Comparison of ENCODE assay signal across 8 cellular contexts in the genomic region with DNA sequence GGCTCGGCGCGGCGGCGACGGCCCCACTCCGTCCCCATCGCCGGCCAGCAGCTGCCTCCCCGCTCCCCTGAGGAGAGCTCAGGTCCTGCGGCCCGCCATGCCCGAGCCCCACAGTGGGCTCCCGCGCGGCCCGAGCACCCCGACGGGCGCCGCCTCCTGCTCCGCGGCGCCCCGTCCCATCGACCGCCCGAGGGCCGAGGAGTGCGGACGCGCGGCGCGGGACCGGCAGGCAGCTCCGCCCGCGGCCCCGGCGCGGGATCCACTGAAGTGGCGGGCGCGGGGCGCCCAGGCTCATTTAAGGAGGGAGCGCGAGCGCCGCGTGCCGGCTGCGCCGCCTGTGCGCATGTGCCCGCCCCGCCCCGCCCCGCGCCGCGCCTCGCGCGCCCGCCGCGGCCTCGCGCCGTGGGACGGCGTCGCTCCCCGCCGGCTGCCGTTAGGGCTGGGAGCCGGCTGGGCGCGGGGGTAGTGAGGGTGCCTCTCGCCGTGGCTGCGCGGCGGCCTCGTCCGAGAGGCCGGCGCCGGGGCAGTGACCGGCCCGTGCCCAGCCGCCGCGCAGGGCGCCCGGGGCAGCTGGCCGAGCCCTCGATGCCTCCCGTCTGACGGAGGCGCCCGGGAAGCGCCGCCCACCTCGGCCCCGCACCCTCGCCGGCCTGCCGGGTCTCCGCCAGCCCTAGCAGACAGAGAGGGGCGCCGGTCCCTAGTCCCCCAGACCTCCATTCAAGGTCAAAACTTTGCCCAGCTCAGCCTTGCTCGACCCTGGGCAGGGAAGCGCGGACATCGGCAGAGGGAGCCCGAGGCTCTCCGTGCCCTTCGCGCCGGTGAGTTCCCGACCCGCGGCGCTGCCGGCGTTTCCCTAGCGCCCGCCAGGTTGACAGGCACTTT. TPM values are rescaled to one million over a fixed set of nuclear protein-coding genes. Genes with fewer than 3 reads are reported as not detected.
DNase-seq lines count a peak whose midpoint lies in the region; ATAC-seq and TF ChIP-seq lines count a peak whose summit lies in the region.

A gene with protein sequence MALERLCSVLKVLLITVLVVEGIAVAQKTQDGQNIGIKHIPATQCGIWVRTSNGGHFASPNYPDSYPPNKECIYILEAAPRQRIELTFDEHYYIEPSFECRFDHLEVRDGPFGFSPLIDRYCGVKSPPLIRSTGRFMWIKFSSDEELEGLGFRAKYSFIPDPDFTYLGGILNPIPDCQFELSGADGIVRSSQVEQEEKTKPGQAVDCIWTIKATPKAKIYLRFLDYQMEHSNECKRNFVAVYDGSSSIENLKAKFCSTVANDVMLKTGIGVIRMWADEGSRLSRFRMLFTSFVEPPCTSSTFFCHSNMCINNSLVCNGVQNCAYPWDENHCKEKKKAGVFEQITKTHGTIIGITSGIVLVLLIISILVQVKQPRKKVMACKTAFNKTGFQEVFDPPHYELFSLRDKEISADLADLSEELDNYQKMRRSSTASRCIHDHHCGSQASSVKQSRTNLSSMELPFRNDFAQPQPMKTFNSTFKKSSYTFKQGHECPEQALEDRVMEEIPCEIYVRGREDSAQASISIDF (minus strand): TSS at position 269 of the 882 bp plus-strand sequence. CDS start 333 bp downstream, outside the sequence.

- peak within 1 kb of the TSS; percentile 83 for H3K27ac Mint-ChIP-seq in activated CD4-positive, alpha-beta T cell treated with anti-CD3 and anti-CD28 coated beads, Interleukin-2, amount 10 ng/mL, durations not matched to agents 24 days and 14 days

- BruUV-seq in A673 (replicated peaks; lab: Mats Ljungman, UMichigan), result no TSS peak

- intact Hi-C loops in A673 (cut with micrococcal nuclease; ENCODE audit: unreplicated experiment) (loop anchor here (2.0 to 10.0 kb wide), 6 partner anchors 107 to 1013 kb away; a partner anchor contains a TSS), lower lobe of right lung (cut with DNase I) (loop anchor here (10.0 kb wide), 1 partner anchor 1011 kb away; a partner anchor contains a TSS)
- intact Hi-C loops in activated CD4-positive, alpha-beta T cell treated with anti-CD3 and anti-CD28 coated beads, Interleukin-2, amount 10 ng/mL, durations not matched to agents 24 days and 14 days (cut with micrococcal nuclease), result loop anchor here (1.0 to 10.0 kb wide), 12 partner anchors 107 to 1488 kb away; a partner anchor contains a TSS

- H3K4me3 ChIP-seq in A673 (ENCODE audit: low read depth, low read length, poor library complexity, severe bottlenecking) (peak within 1 kb of the TSS; percentile 63), lower lobe of right lung (peak within 1 kb of the TSS; percentile 61)

- CTCF ChIA-PET in A673 (lab: Charles Lee), result interaction anchor here (1.1 kb wide), 1 partner anchor 106 kb away, joined by 4 read pairs; no protein-coding TSS in a partner anchor

- H3K27me3 ChIP-seq in A673 (replicated peaks; ENCODE audit: insufficient read depth, low read depth, low read length, poor library complexity) (peaks cover 15% of the 10 kb centered on the region), lower lobe of right lung (ENCODE audit: low read depth) (peaks cover 13% of the 10 kb centered on the region)

- peaks cover 5% of the 10 kb centered on the region for H3K36me3 Mint-ChIP-seq in activated CD4-positive, alpha-beta T cell treated with anti-CD3 and anti-CD28 coated beads, Interleukin-2, amount 10 ng/mL, durations not matched to agents 24 days and 14 days (ENCODE audit: low read depth)

- H3K4me3 Mint-ChIP-seq in activated CD4-positive, alpha-beta T cell treated with anti-CD3 and anti-CD28 coated beads, Interleukin-2, amount 10 ng/mL, durations not matched to agents 24 days and 14 days, result peak within 1 kb of the TSS; percentile 84

- no peaks in the 10 kb centered on the region for H3K9me3 Mint-ChIP-seq in activated CD4-positive, alpha-beta T cell treated with anti-CD3 and anti-CD28 coated beads, Interleukin-2, amount 10 ng/mL, durations not matched to agents 24 days and 14 days

- POLR2A ChIA-PET in A673 (lab: Charles Lee; ENCODE audit: low non-redundant PET), result no interaction called here

- H3K36me3 ChIP-seq in A673 (ENCODE audit: insufficient read depth, low read length, poor library complexity, severe bottlenecking) (no peaks in the 10 kb centered on the region), lower lobe of right lung (no peaks in the 10 kb centered on the region)

- H3K9me3 ChIP-seq in A673 (ENCODE audit: low read depth, low read length, poor library complexity, severe bottlenecking) (no peaks in the 10 kb centered on the region), lower lobe of right lung (no peaks in the 10 kb centered on the region)

- H3K4me1 ChIP-seq in A673 (ENCODE audit: insufficient read depth, low read length, poor library complexity, severe bottlenecking) (peaks cover 4% of the 10 kb centered on the region), lower lobe of right lung (peaks cover 15% of the 10 kb centered on the region)

- ATAC-seq in GM18511 (IDR thresholded peaks at IDR 0.05; ENCODE audit: unreplicated experiment) (peak; percentile 64), HG02943 (IDR thresholded peaks at IDR 0.05; ENCODE audit: low read depth, unreplicated experiment) (peak; percentile 48), lower lobe of right lung (peak; percentile 66 to 68)

- peaks cover 27% of the 10 kb centered on the region for H3K4me1 Mint-ChIP-seq in activated CD4-positive, alpha-beta T cell treated with anti-CD3 and anti-CD28 coated beads, Interleukin-2, amount 10 ng/mL, durations not matched to agents 24 days and 14 days

- TF ChIP-seq CTCF in A673 (conservative IDR thresholded peaks at IDR 0.05; ENCODE audit: low read depth, low read length), result peak; percentile 36; the same call in 1 of the 2 replicates
- peak; percentile 55 for TF ChIP-seq CTCF in lower lobe of right lung (IDR thresholded peaks at IDR 0.05)

- H3K27ac ChIP-seq in A673 (ENCODE audit: low read depth, low read length, poor library complexity, severe bottlenecking) (no peak within 1 kb of the TSS), lower lobe of right lung (peak within 1 kb of the TSS; percentile 40)

- peaks cover 18% of the 10 kb centered on the region for H3K27me3 Mint-ChIP-seq in activated CD4-positive, alpha-beta T cell treated with anti-CD3 and anti-CD28 coated beads, Interleukin-2, amount 10 ng/mL, durations not matched to agents 24 days and 14 days

- DNase-seq in A673 (ENCODE audit: low spot score) (peak; percentile 73), NCI-H226 (peak; percentile 16), dermis microvascular lymphatic vessel endothelial cell (ENCODE audit: low read depth in 2 of 2) (peak in 1 of 2 donors; percentile 65), lower lobe of right lung (peak; percentile 67)
- DNase-seq in activated CD4-positive, alpha-beta T cell treated with anti-CD3 and anti-CD28 coated beads, Interleukin-2, amount 10 ng/mL, durations not matched to agents 24 days and 14 days, result peak; percentile 91
- DNase-seq in stimulated activated CD8-positive, alpha-beta memory T cell treated with anti-CD3 and anti-CD28 coated beads, Interleukin-12 subunit alpha, Interleukin-12 subunit beta, amount 100 ng/mL, for 1 hour (ENCODE audit: low read depth), result peak; percentile 33

RNA-seq across cellular contexts. Expression of the gene that starts here (rescaled TPM):
- 45.0 and 68.7 TPM in 2 replicates for total RNA-seq in A673 (2021)
- 18.9 and 20.8 TPM in 2 replicates for total RNA-seq in activated CD4-positive, alpha-beta T cell treated with anti-CD3 and anti-CD28 coated beads, Interleukin-2, amount 10 ng/mL, durations not matched to agents 24 days and 14 days
- total RNA-seq in dermis microvascular lymphatic vessel endothelial cell, result 17.2 and 19.7 TPM in 2 replicates
- 18.7 TPM for total RNA-seq in lower lobe of right lung
